ENCODE assay signal across 10 cellular contexts in the genomic region with DNA sequence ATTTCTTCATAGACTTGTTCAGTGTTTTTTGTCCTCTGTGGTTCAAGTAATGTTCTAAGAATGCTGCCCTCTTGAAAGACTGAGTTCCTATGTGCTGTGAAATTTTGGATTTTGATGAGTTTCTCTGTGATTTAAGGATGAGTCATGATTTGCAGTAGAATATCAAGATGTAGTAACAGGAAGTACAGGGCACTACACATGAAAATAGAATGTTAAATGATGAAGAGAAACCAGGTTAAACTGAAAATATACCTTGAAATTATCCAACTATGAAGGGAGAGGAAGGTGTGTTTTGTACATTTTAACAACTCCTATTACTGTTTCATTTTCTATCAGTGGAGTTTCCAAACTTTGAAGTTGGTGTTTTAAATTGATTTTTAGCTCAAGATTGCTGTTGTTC. TPM values are rescaled to one million over a fixed set of nuclear protein-coding genes. Genes with fewer than 3 reads are reported as not detected.
DNase-seq lines count a peak whose midpoint lies in the region; ATAC-seq lines count a peak whose summit lies in the region.
"Had no signal": no experiment of that assay in that cellular context is flagged by ENCODE, and none has a peak within 500 bp of the region (broad histone marks: within the 10 kb centered on the region; RNA-seq: fewer than 3 reads in every experiment).

No MANE protein-coding gene starts in this region.

- H3K9ac ChIP-seq in subcutaneous abdominal adipose tissue (ENCODE audit: low read length in 5 of 5): peak overlapping the region in 1 of 5 donors; percentile 11

- POLR2A ChIA-PET in activated CD4-positive, alpha-beta T cell treated with anti-CD3 and anti-CD28 coated beads, Interleukin-2, amount 10 ng/mL, durations not matched to agents 7 days and 5 days (lab: Charles Lee): interaction anchor here (0.6 kb wide), 2 partner anchors 11 to 138 kb away, joined by 3 read pairs; no protein-coding TSS in a partner anchor

- peaks cover 61% of the 10 kb centered on the region for H3K4me1 Mint-ChIP-seq in activated CD4-positive, alpha-beta T cell treated with anti-CD3 and anti-CD28 coated beads, Interleukin-2, amount 10 ng/mL, durations not matched to agents 7 days and 5 days

- ATAC-seq in esophagus mucosa (peak; percentile 37), HG03521 (IDR thresholded peaks at IDR 0.05; ENCODE audit: unreplicated experiment) (no peak), GM19452 (IDR thresholded peaks at IDR 0.05; ENCODE audit: unreplicated experiment) (no peak)

- no peaks in the 10 kb centered on the region for H3K9me3 ChIP-seq in subcutaneous abdominal adipose tissue (ENCODE audit: control insufficient read depth in 5 of 5, low read length in 5 of 5)

- CTCF ChIA-PET in activated CD4-positive, alpha-beta T cell treated with anti-CD3 and anti-CD28 coated beads, Interleukin-2, amount 10 ng/mL, durations not matched to agents 7 days and 5 days (lab: Charles Lee): interaction anchor here (0.7 to 1.7 kb wide), 4 partner anchors 12 to 53 kb away, joined by 4 to 8 read pairs (median 6); no protein-coding TSS in a partner anchor

- H3K27me3 Mint-ChIP-seq in activated CD4-positive, alpha-beta T cell treated with anti-CD3 and anti-CD28 coated beads, Interleukin-2, amount 10 ng/mL, durations not matched to agents 7 days and 5 days: no peaks in the 10 kb centered on the region

- peak overlapping the region; percentile 68 for H3K27ac Mint-ChIP-seq in activated CD4-positive, alpha-beta T cell treated with anti-CD3 and anti-CD28 coated beads, Interleukin-2, amount 10 ng/mL, durations not matched to agents 7 days and 5 days

- H3K36me3 Mint-ChIP-seq in activated CD4-positive, alpha-beta T cell treated with anti-CD3 and anti-CD28 coated beads, Interleukin-2, amount 10 ng/mL, durations not matched to agents 7 days and 5 days (ENCODE audit: low read depth): peaks cover 40% of the 10 kb centered on the region

- peaks cover 0 to 3% (median 0%) of the 10 kb centered on the region in 5 donors for H3K36me3 ChIP-seq in subcutaneous abdominal adipose tissue (ENCODE audit: control insufficient read depth in 5 of 5, insufficient read depth in 5 of 5, low read length in 5 of 5)

- H3K9me3 Mint-ChIP-seq in activated CD4-positive, alpha-beta T cell treated with anti-CD3 and anti-CD28 coated beads, Interleukin-2, amount 10 ng/mL, durations not matched to agents 7 days and 5 days: peaks cover 5% of the 10 kb centered on the region

- peaks cover 5 to 57% (median 25%) of the 10 kb centered on the region in 5 donors for H3K4me1 ChIP-seq in subcutaneous abdominal adipose tissue (ENCODE audit: control insufficient read depth in 5 of 5, insufficient read depth in 5 of 5, low read length in 5 of 5)

- DNase-seq in activated CD4-positive, alpha-beta T cell treated with anti-CD3 and anti-CD28 coated beads, Interleukin-2, amount 10 ng/mL, durations not matched to agents 7 days and 5 days: no peak
- DNase-seq in activated CD4-positive, alpha-beta T cell treated with anti-CD3 and anti-CD28 coated beads for 1 hour: no peak
- DNase-seq in SIG-M5 treated with dmso at 0.1 percent for 504 hours (lab: John Stamatoyannopoulos, UW; ENCODE audit: unreplicated experiment): peak; percentile 27
- DNase-seq in activated CD8-positive, alpha-beta memory T cell treated with anti-CD3 and anti-CD28 coated beads, Interleukin-2, amount 50 U/mL, for 48 hours: no peak

- peak overlapping the region; percentile 10 for H3K4me3 Mint-ChIP-seq in activated CD4-positive, alpha-beta T cell treated with anti-CD3 and anti-CD28 coated beads, Interleukin-2, amount 10 ng/mL, durations not matched to agents 7 days and 5 days

- peak overlapping the region; percentile 71 for H3K27ac ChIP-seq in subcutaneous abdominal adipose tissue (ENCODE audit: low read depth, low read length)
- H3K27ac ChIP-seq: C4-2B, VCaP had no signal

- H3K4me3 ChIP-seq in subcutaneous abdominal adipose tissue (ENCODE audit: low read depth in 1 of 5, low read length in 5 of 5): no peak overlapping the region

- H3K27me3 ChIP-seq in subcutaneous abdominal adipose tissue (ENCODE audit: control insufficient read depth in 5 of 5, insufficient read depth in 4 of 5, low read length in 5 of 5): no peaks in the 10 kb centered on the region

RNA-seq across cellular contexts. Expression of gene ELK3, which starts 4.8 kb away (rescaled TPM):
- total RNA-seq in activated CD4-positive, alpha-beta T cell treated with anti-CD3 and anti-CD28 coated beads, Interleukin-2, amount 10 ng/mL, durations not matched to agents 7 days and 5 days: 10 to 100 TPM; 27.3 to 33.9 TPM
- total RNA-seq in esophagus mucosa: 45.4 TPM
